ENCODE assay signal across 16 cellular contexts in genomic region chr12:131106542-131106941, GRCh38.
A peak's percentile ranks its signal among the peaks of the same experiment; 100 is the strongest.
DNase-seq lines count a peak whose midpoint lies in the region; FAIRE-seq and TF ChIP-seq lines count a peak whose summit lies in the region.
"Had no signal": no experiment of that assay in that cellular context is flagged by ENCODE, and none has a peak within 500 bp of the region (broad histone marks: within the 10 kb centered on the region; RNA-seq: fewer than 3 reads in every experiment).

No MANE protein-coding gene starts in this region.

- intact Hi-C loops in CD14-positive monocyte (cut with micrococcal nuclease), result loop anchor here in 1 of 2 donors (10.0 kb wide), 2 partner anchors 348 to 728 kb away; no protein-coding TSS in a partner anchor
- intact Hi-C loops in A673 (cut with micrococcal nuclease; ENCODE audit: unreplicated experiment), result loop anchor here (10.0 kb wide), 2 partner anchors 468 to 728 kb away; no protein-coding TSS in a partner anchor

- H3K27me3 Mint-ChIP-seq in CD14-positive monocyte (ENCODE audit: low read depth in 3 of 3), result peaks cover 9 to 13% (median 9%) of the 10 kb centered on the region in 3 donors
- peaks cover 25% of the 10 kb centered on the region for H3K27me3 Mint-ChIP-seq in nephron progenitor cell (ENCODE audit: low read depth, poor library complexity)

- peaks cover 11 to 15% of the 10 kb centered on the region in 2 donors for H3K36me3 Mint-ChIP-seq in CD14-positive monocyte
- H3K36me3 Mint-ChIP-seq in nephron progenitor cell (ENCODE audit: low read depth), result no peaks in the 10 kb centered on the region

- TF ChIP-seq CTCF in CD14-positive monocyte (IDR thresholded peaks at IDR 0.05) (no peak), nephron progenitor cell (IDR thresholded peaks at IDR 0.05) (no peak), A673 (conservative IDR thresholded peaks at IDR 0.05; ENCODE audit: low read depth, low read length) (no peak)

- H3K4me3 ChIP-seq in small intestine (ENCODE audit: low read depth in 1 of 2, low read length in 2 of 2), result no peak overlapping the region
- H3K4me3 ChIP-seq in A673 (ENCODE audit: low read depth, low read length, poor library complexity, severe bottlenecking), result no peak overlapping the region
- H3K4me3 ChIP-seq: PC-9 had no signal

- FAIRE-seq in small intestine (lab: Jason Lieb, UNC), result no peak

- DNase-seq in CD14-positive monocyte (ENCODE audit: low spot score) (peak; percentile 28), nephron progenitor cell (no peak), superior temporal gyrus (ENCODE audit: extremely low spot score) (peak; percentile 12), small intestine (no peak), A673 (ENCODE audit: low spot score) (no peak), NCI-H2107 (lab: John Stamatoyannopoulos, UW) (no peak)
- DNase-seq: C1 segment of cervical spinal cord, DMS153, EL, NCI-H1092 treated with DMSO at 0.1 percent for 48 hours, NCI-H1694 treated with DMSO at 0.1 percent for 48 hours, NCI-H446 treated with DMSO at 0.1 percent for 48 hours, NCI-H748 treated with DMSO at 0.1 percent for 48 hours, PC-9 had no signal

- peaks cover 0 to 5% (median 3%) of the 10 kb centered on the region in 7 donors for H3K9me3 Mint-ChIP-seq in CD14-positive monocyte
- H3K9me3 Mint-ChIP-seq in nephron progenitor cell, result peaks cover 9% of the 10 kb centered on the region

- H3K27ac ChIP-seq in angular gyrus (ENCODE audit: low read depth, low read length), result peak overlapping the region; percentile 80
- H3K27ac ChIP-seq in small intestine (ENCODE audit: low read depth in 1 of 2, low read length in 1 of 2), result no peak overlapping the region
- H3K27ac ChIP-seq in A673 (ENCODE audit: low read depth, low read length, poor library complexity, severe bottlenecking), result no peak overlapping the region
- H3K27ac ChIP-seq: KMS-11, PC-9 had no signal

- no peak overlapping the region for H3K4me3 Mint-ChIP-seq in CD14-positive monocyte
- H3K4me3 Mint-ChIP-seq in nephron progenitor cell, result no peak overlapping the region

- no TSS peak for BruUV-seq in A673 (replicated peaks; lab: Mats Ljungman, UMichigan)

- H3K27me3 ChIP-seq in small intestine (ENCODE audit: control insufficient read depth in 2 of 2, insufficient read depth in 2 of 2, low read length in 2 of 2) (peaks cover 0 to 4% of the 10 kb centered on the region in 2 donors), A673 (replicated peaks; ENCODE audit: insufficient read depth, low read depth, low read length, poor library complexity) (peaks cover 6% of the 10 kb centered on the region)

- H3K27ac Mint-ChIP-seq in CD14-positive monocyte, result no peak overlapping the region
- H3K27ac Mint-ChIP-seq in nephron progenitor cell, result peak overlapping the region; percentile 13

- WGBS in small intestine, 3 donors, result 80 to 88% (median 88%) methylated on average over 6 of the region's 6 CpGs

- no peaks in the 10 kb centered on the region for H3K9me3 ChIP-seq in small intestine (ENCODE audit: control insufficient read depth, low read depth)
- H3K9me3 ChIP-seq in A673 (ENCODE audit: low read depth, low read length, poor library complexity, severe bottlenecking), result no peaks in the 10 kb centered on the region

- H3K4me1 Mint-ChIP-seq in CD14-positive monocyte (peaks cover 28% of the 10 kb centered on the region), nephron progenitor cell (peaks cover 27% of the 10 kb centered on the region)

- H3K4me1 ChIP-seq in small intestine (ENCODE audit: control insufficient read depth in 2 of 2, insufficient read depth in 1 of 2, low read depth in 1 of 2, low read length in 1 of 2) (no peaks in the 10 kb centered on the region), A673 (ENCODE audit: insufficient read depth, low read length, poor library complexity, severe bottlenecking) (no peaks in the 10 kb centered on the region)

- H3K36me3 ChIP-seq in small intestine (ENCODE audit: control insufficient read depth in 2 of 2, insufficient read depth in 2 of 2, low read length in 2 of 2), result no peaks in the 10 kb centered on the region
- H3K36me3 ChIP-seq in A673 (ENCODE audit: insufficient read depth, low read length, poor library complexity, severe bottlenecking), result no peaks in the 10 kb centered on the region

- POLR2A ChIA-PET in A673 (lab: Charles Lee; ENCODE audit: low non-redundant PET), result no interaction called here

- CTCF ChIA-PET in A673 (lab: Charles Lee), result interaction anchor here (1.9 kb wide), 1 partner anchor 26 kb away, joined by 6 read pairs; no protein-coding TSS in a partner anchor

Comparison
In these comparisons a context has a peak if more than half of its experiments do, and no peak if none do; other contexts are left out.
1. DNase-seq: peak in CD14-positive monocyte (single experiment) and superior temporal gyrus (single experiment); none in nephron progenitor cell (single experiment), small intestine (single experiment), A673 (single experiment) and NCI-H2107 (single experiment).